In genomic region chrX:109347618-109348017, GRCh38 we compare ENCODE assay signal across 13 cellular contexts.
DNase-seq lines count a peak whose midpoint lies in the region; ATAC-seq and TF ChIP-seq lines count a peak whose summit lies in the region.
"Had no signal": no experiment of that assay in that cellular context is flagged by ENCODE, and none has a peak within 500 bp of the region (broad histone marks: within the 10 kb centered on the region; RNA-seq: fewer than 3 reads in every experiment).

No MANE protein-coding gene starts in this region.

- H3K27ac ChIP-seq in RWPE2 (ENCODE audit: poor library complexity, severe bottlenecking) (no peak overlapping the region), foreskin keratinocyte (no peak overlapping the region)
- H3K27ac ChIP-seq: KMS-11, neutrophil, tibial artery had no signal

- intact Hi-C loops in activated CD4-positive, alpha-beta T cell treated with anti-CD3 and anti-CD28 coated beads for 36 hours (cut with DNase I, micrococcal nuclease) = no loop called here

- no peaks in the 10 kb centered on the region for H3K27me3 ChIP-seq in RWPE2 (ENCODE audit: insufficient read depth, poor library complexity, severe bottlenecking)
- H3K27me3 ChIP-seq in foreskin keratinocyte = no peaks in the 10 kb centered on the region
- H3K27me3 ChIP-seq: neutrophil, tibial artery had no signal

- no peaks in the 10 kb centered on the region for H3K36me3 Mint-ChIP-seq in activated CD4-positive, alpha-beta T cell treated with anti-CD3 and anti-CD28 coated beads for 36 hours (ENCODE audit: low read depth)

- no peak overlapping the region for H3K4me3 Mint-ChIP-seq in activated CD4-positive, alpha-beta T cell treated with anti-CD3 and anti-CD28 coated beads for 36 hours

- H3K27me3 Mint-ChIP-seq in activated CD4-positive, alpha-beta T cell treated with anti-CD3 and anti-CD28 coated beads for 36 hours = peaks cover 2% of the 10 kb centered on the region

- no peak for ATAC-seq in activated CD4-positive, alpha-beta T cell treated with anti-CD3 and anti-CD28 coated beads for 36 hours
- ATAC-seq in RWPE2 (ENCODE audit: low read depth) (peak; percentile 35; the same call in 1 of the 3 replicates), foreskin keratinocyte (peak; percentile 55), HG03432 (IDR thresholded peaks at IDR 0.05; ENCODE audit: unreplicated experiment) (no peak)

- CTCF ChIA-PET in activated CD4-positive, alpha-beta T cell treated with anti-CD3 and anti-CD28 coated beads for 36 hours (lab: Charles Lee) = no interaction called here

- no peaks in the 10 kb centered on the region for H3K36me3 ChIP-seq in RWPE2 (ENCODE audit: low read depth)
- H3K36me3 ChIP-seq: neutrophil, tibial artery had no signal

- no peak overlapping the region for H3K4me3 ChIP-seq in RWPE2 (ENCODE audit: severe bottlenecking)
- H3K4me3 ChIP-seq: tibial artery had no signal

- no peaks in the 10 kb centered on the region for H3K4me1 Mint-ChIP-seq in activated CD4-positive, alpha-beta T cell treated with anti-CD3 and anti-CD28 coated beads for 36 hours

- POLR2A ChIA-PET in activated CD4-positive, alpha-beta T cell treated with anti-CD3 and anti-CD28 coated beads for 36 hours (lab: Charles Lee) = no interaction called here

- DNase-seq in activated CD4-positive, alpha-beta T cell treated with anti-CD3 and anti-CD28 coated beads for 36 hours = peak; percentile 2
- no peak for DNase-seq in activated CD4-positive, alpha-beta T cell treated with anti-CD3 and anti-CD28 coated beads for 48 hours
- DNase-seq in RWPE2 (ENCODE audit: low spot score) (no peak), foreskin keratinocyte (peak; percentile 4 to 44), smooth muscle cell of the brain vasculature (ENCODE audit: low read depth, low spot score) (peak; percentile 57), midbrain (lab: John Stamatoyannopoulos, UW) (no peak), putamen (ENCODE audit: low spot score) (no peak)
- DNase-seq: cerebellar nuclear complex, NCI-H524, tibial artery had no signal

- H3K9me3 ChIP-seq in RWPE2 (ENCODE audit: severe bottlenecking) = no peaks in the 10 kb centered on the region
- H3K9me3 ChIP-seq: neutrophil, tibial artery had no signal

- H3K27ac Mint-ChIP-seq in activated CD4-positive, alpha-beta T cell treated with anti-CD3 and anti-CD28 coated beads for 36 hours = no peak overlapping the region

- no peaks in the 10 kb centered on the region for H3K9me3 Mint-ChIP-seq in activated CD4-positive, alpha-beta T cell treated with anti-CD3 and anti-CD28 coated beads for 36 hours (ENCODE audit: low read depth)

- no peak for TF ChIP-seq CTCF in RWPE2 (IDR thresholded peaks at IDR 0.05; ENCODE audit: poor library complexity, severe bottlenecking)
- TF ChIP-seq CTCF in foreskin keratinocyte (conservative IDR thresholded peaks at IDR 0.05) = no peak

- H3K4me1 ChIP-seq in RWPE2 (ENCODE audit: insufficient read depth, poor library complexity, severe bottlenecking) (no peaks in the 10 kb centered on the region), foreskin keratinocyte (peaks cover 4% of the 10 kb centered on the region)
- H3K4me1 ChIP-seq: tibial artery had no signal

Comparison
In these comparisons a context has a peak if more than half of its experiments do, and no peak if none do; other contexts are left out.
1. DNase-seq: peak in activated CD4-positive, alpha-beta T cell treated with anti-CD3 and anti-CD28 coated beads for 36 hours (single experiment), foreskin keratinocyte (2 of 2) and smooth muscle cell of the brain vasculature (single experiment); none in activated CD4-positive, alpha-beta T cell treated with anti-CD3 and anti-CD28 coated beads for 48 hours (single experiment), RWPE2 (single experiment), midbrain (single experiment) and putamen (single experiment).
2. ATAC-seq: peak in RWPE2 (single experiment) and foreskin keratinocyte (single experiment); none in activated CD4-positive, alpha-beta T cell treated with anti-CD3 and anti-CD28 coated beads for 36 hours (single experiment) and HG03432 (single experiment).